In the genomic region with DNA sequence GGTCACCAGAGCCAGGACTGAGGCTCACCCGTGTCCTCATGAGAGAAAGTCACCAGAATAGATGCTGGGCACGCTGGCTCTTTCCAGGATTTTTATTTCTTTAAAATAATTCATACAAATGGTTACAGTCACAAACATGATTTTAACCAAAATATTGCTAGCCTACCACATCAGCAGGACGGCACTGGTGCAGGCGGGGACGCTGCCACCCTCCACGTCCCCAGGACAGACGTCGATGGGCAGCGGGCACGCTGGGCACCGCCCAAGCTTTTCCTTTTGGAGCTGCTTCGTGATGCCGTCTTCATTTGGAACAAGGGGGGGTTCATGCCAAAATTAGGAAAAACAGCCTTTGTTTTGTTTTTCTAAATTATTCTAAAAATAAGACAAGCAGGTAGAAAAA, we compare ENCODE assay signal across 21 cellular contexts. TPM values are rescaled to one million over a fixed set of nuclear protein-coding genes. Genes with fewer than 3 reads are reported as not detected.
DNase-seq lines count a peak whose midpoint lies in the region; ATAC-seq and TF ChIP-seq lines count a peak whose summit lies in the region.
"Had no signal": no experiment of that assay in that cellular context is flagged by ENCODE, and none has a peak within 500 bp of the region (broad histone marks: within the 10 kb centered on the region; RNA-seq: fewer than 3 reads in every experiment).

No MANE protein-coding gene starts in this region.

- intact Hi-C loops in left ventricle myocardium superior (cut with micrococcal nuclease) (no loop called here), left cardiac atrium (cut with DNase I) (no loop called here), sciatic nerve (cut with DNase I) (no loop called here), aorta (cut with DNase I) (loop anchor here in 1 of 2 donors (5.0 kb wide), 1 partner anchor 44 kb away; no protein-coding TSS in a partner anchor)

- H3K27ac ChIP-seq in cardiac muscle cell (peak overlapping the region; percentile 79), aorta (ENCODE audit: low read depth in 1 of 2, low read length in 2 of 2) (no peak overlapping the region)
- H3K27ac ChIP-seq: epithelial cell of prostate had no signal

- H3K4me1 ChIP-seq in cardiac muscle cell (ENCODE audit: low read depth) (peaks cover 5% of the 10 kb centered on the region), aorta (ENCODE audit: control insufficient read depth in 1 of 2, insufficient read depth in 2 of 2, low read length in 2 of 2) (no peaks in the 10 kb centered on the region)

- no peak for DNase-seq in cardiac muscle cell (ENCODE audit: low read depth in 1 of 2, low spot score in 1 of 2)
- no peak for DNase-seq in left ventricle myocardium superior
- DNase-seq in left cardiac atrium: peak; percentile 14
- DNase-seq in sciatic nerve (ENCODE audit: low spot score): peak; percentile 51
- DNase-seq in aorta: peak; percentile 33 to 65
- no peak for DNase-seq in omental fat pad (ENCODE audit: low spot score)
- no peak for DNase-seq in GM10266 (ENCODE audit: extremely low spot score)
- DNase-seq: activated CD8-positive, alpha-beta memory T cell treated with anti-CD3 and anti-CD28 coated beads for 24 hours; activated T-cell treated with anti-CD3 and anti-CD28 coated beads, Interleukin-2, amount 50 U/mL, for 48 hours; dermis blood vessel endothelial cell; NCI-H1436 treated with DMSO at 0.1 percent for 48 hours; NCI-H82; stimulated activated naive CD8-positive, alpha-beta T cell treated with anti-CD3 and anti-CD28 coated beads, Interleukin-15, amount 100 ng/mL, for 72 hours; T1000 had no signal

- no peak for ATAC-seq in left ventricle myocardium superior
- no peak for ATAC-seq in left cardiac atrium
- no peak for ATAC-seq in sciatic nerve
- ATAC-seq in aorta (ENCODE audit: low FRiP score): no peak
- no peak for ATAC-seq in omental fat pad (ENCODE audit: low FRiP score)
- ATAC-seq in GM18907 (IDR thresholded peaks at IDR 0.05; ENCODE audit: unreplicated experiment): no peak
- ATAC-seq: activated CD4-positive, CD25-positive, alpha-beta regulatory T cell treated with anti-CD3 and anti-CD28 coated beads, Interleukin-2, amount 50 U/mL, for 24 hours; HCT116; left colon; mucosa of descending colon; stimulated activated naive CD8-positive, alpha-beta T cell treated with anti-CD3 and anti-CD28 coated beads, Interleukin-15, amount 100 ng/mL, for 72 hours had no signal

- H3K36me3 ChIP-seq in cardiac muscle cell (peaks cover 28% of the 10 kb centered on the region), aorta (ENCODE audit: control insufficient read depth in 1 of 2, insufficient read depth in 2 of 2, low read length in 1 of 2) (peaks cover 0 to 9% of the 10 kb centered on the region in 2 donors)

- H3K4me3 ChIP-seq in cardiac muscle cell (no peak overlapping the region), aorta (ENCODE audit: low read length in 2 of 2) (no peak overlapping the region)
- H3K4me3 ChIP-seq: gastrocnemius medialis, mucosa of descending colon had no signal

- 15 to 19% methylated on average over 13 of the region's 13 CpGs for WGBS in aorta, 2 donors

- TF ChIP-seq CTCF in cardiac muscle cell (IDR thresholded peaks at IDR 0.05; ENCODE audit: low read depth, low read length) (no peak), omental fat pad (IDR thresholded peaks at IDR 0.05) (no peak), GM10266 (IDR thresholded peaks at IDR 0.05; ENCODE audit: control insufficient read depth, insufficient read depth, low read depth, missing control alignments) (no peak)

- H3K9me3 ChIP-seq in cardiac muscle cell (ENCODE audit: low read depth): no peaks in the 10 kb centered on the region
- no peaks in the 10 kb centered on the region for H3K9me3 ChIP-seq in aorta (ENCODE audit: control insufficient read depth, low read length)
- H3K9me3 ChIP-seq: gastrocnemius medialis, mucosa of descending colon had no signal

- no peaks in the 10 kb centered on the region for H3K27me3 ChIP-seq in cardiac muscle cell
- no peaks in the 10 kb centered on the region for H3K27me3 ChIP-seq in aorta (ENCODE audit: control insufficient read depth in 1 of 2, insufficient read depth in 2 of 2, low read length in 1 of 2)
- H3K27me3 ChIP-seq: gastrocnemius medialis had no signal

RNA-seq across cellular contexts. Expression of a gene that starts 37.6 kb away (rescaled TPM):
- total RNA-seq in cardiac muscle cell (321 and 431 TPM in 2 replicates), left ventricle myocardium superior (133 TPM), left cardiac atrium (100 to 1,000 TPM; 121 to 128 TPM), sciatic nerve (143 TPM), aorta (100 to 1,000 TPM; 111 to 145 TPM), omental fat pad (100 to 1,000 TPM; 102 to 137 (median 132) TPM)
- polyA plus RNA-seq in cardiac muscle cell (152 and 174 TPM in 2 replicates), aorta (10 to 100 TPM; 66.4 to 96.5 TPM)

RNA-seq across cellular contexts. Expression of a gene that starts 39.0 kb away (rescaled TPM):
- 0.12 and 0.42 TPM in 2 replicates for total RNA-seq in cardiac muscle cell
- 0.98 and 1.2 TPM in 2 replicates for polyA plus RNA-seq in cardiac muscle cell
- 22.8 TPM for total RNA-seq in left ventricle myocardium superior
- total RNA-seq in left cardiac atrium: 10 to 100 TPM; 14.0 to 33.0 TPM
- 35.6 TPM for total RNA-seq in sciatic nerve
- total RNA-seq in aorta: 10 to 100 TPM in 1 of 2 donors, 1 to 10 TPM in 1; 5.7 to 40.8 TPM
- polyA plus RNA-seq in aorta: 1 to 10 TPM; 4.9 to 5.4 TPM
- 10 to 100 TPM; 14.2 to 99.5 (median 30.1) TPM for total RNA-seq in omental fat pad

Comparison
In these comparisons a context has a peak if more than half of its experiments do, and no peak if none do; other contexts are left out.
1. DNase-seq: peak in left cardiac atrium (single experiment), sciatic nerve (single experiment) and aorta (2 of 2); none in cardiac muscle cell (0 of 2), left ventricle myocardium superior (single experiment), omental fat pad (single experiment) and GM10266 (single experiment).